In genomic region chr10:5684318-5684970, GRCh38 we compare ENCODE assay signal across 1 cellular context.
TF ChIP-seq lines count a peak whose summit lies in the region.

Gene TASOR2, plus strand, starts transcription at chr10:5684838. Its CDS starts 35,805 bp downstream, at chr10:5720643.

TF ChIP-seq in HepG2, 621 proteins besides CTCF, POLR2A, EP300 and RAD21 (continued from another document and continues in another):
- peak; percentile 81; the same call in 1 of the 2 replicates for TF ChIP-seq ELF4 (CRISPR knock-in tag; IDR thresholded peaks at IDR 0.05; ENCODE audit: borderline replicate concordance)
- TF ChIP-seq ZNF18 (CRISPR knock-in tag; IDR thresholded peaks at IDR 0.05; ENCODE audit: insufficient replicate concordance): peak; percentile 77
- peak; percentile 81; the same call in 1 of the 2 replicates for TF ChIP-seq ZSCAN30 (CRISPR knock-in tag; IDR thresholded peaks at IDR 0.05)
- peak; percentile 99 for TF ChIP-seq RNF2 (conservative IDR thresholded peaks at IDR 0.05; ENCODE audit: low read depth)
- 0 out of 2 replicates have a peak, but pooled peaks have one; percentile 87 for TF ChIP-seq DNMT1 (CRISPR knock-in tag; IDR thresholded peaks at IDR 0.05)
- TF ChIP-seq ZNF615 (CRISPR knock-in tag; IDR thresholded peaks at IDR 0.05; ENCODE audit: borderline replicate concordance): peak; percentile 96
- no peak for TF ChIP-seq SRSF1 (optimal IDR thresholded peaks at IDR 0.05; ENCODE audit: low read depth, low read length)
- TF ChIP-seq ZNF292 (CRISPR knock-in tag; IDR thresholded peaks at IDR 0.05; ENCODE audit: borderline replicate concordance, low read depth): no peak
- peak; percentile 58; the same call in 1 of the 2 replicates for TF ChIP-seq ZNF816 (CRISPR knock-in tag; IDR thresholded peaks at IDR 0.05; ENCODE audit: borderline replicate concordance)
- TF ChIP-seq ZFX (CRISPR knock-in tag; IDR thresholded peaks at IDR 0.05; ENCODE audit: low read depth): peak; percentile 67
- peak; percentile 75 for TF ChIP-seq ZNF782 (CRISPR knock-in tag; IDR thresholded peaks at IDR 0.05; ENCODE audit: borderline replicate concordance)
- peak; percentile 84; the same call in 1 of the 2 replicates for TF ChIP-seq ZNF788 (CRISPR knock-in tag; IDR thresholded peaks at IDR 0.05; ENCODE audit: borderline replicate concordance)
- TF ChIP-seq BRD4 (CRISPR knock-in tag; IDR thresholded peaks at IDR 0.05): peak; percentile 60; the same call in 1 of the 2 replicates
- peak; percentile 90 for TF ChIP-seq ZNF614 (CRISPR knock-in tag; IDR thresholded peaks at IDR 0.05; ENCODE audit: borderline replicate concordance)
- no peak for TF ChIP-seq PAWR (CRISPR knock-in tag; IDR thresholded peaks at IDR 0.05; ENCODE audit: borderline replicate concordance)
- peak; percentile 66; the same call in 1 of the 2 replicates for TF ChIP-seq ISL2 (CRISPR knock-in tag; IDR thresholded peaks at IDR 0.05)
- TF ChIP-seq ZNF580 (CRISPR knock-in tag; IDR thresholded peaks at IDR 0.05; ENCODE audit: borderline replicate concordance, low read depth): peak; percentile 99; the same call in 1 of the 2 replicates
- TF ChIP-seq ZNF143 (CRISPR knock-in tag; IDR thresholded peaks at IDR 0.05): peak; percentile 73; the same call in 1 of the 2 replicates
- TF ChIP-seq RNF219 (CRISPR knock-in tag; IDR thresholded peaks at IDR 0.05): peak; percentile 90
- peak; percentile 66; the same call in 1 of the 2 replicates for TF ChIP-seq ZNF784 (CRISPR knock-in tag; IDR thresholded peaks at IDR 0.05; ENCODE audit: borderline replicate concordance)
- peak; percentile 74; the same call in 1 of the 2 replicates for TF ChIP-seq ZZZ3 (CRISPR knock-in tag; IDR thresholded peaks at IDR 0.05; ENCODE audit: borderline replicate concordance)
- TF ChIP-seq ZNF232 (CRISPR knock-in tag; IDR thresholded peaks at IDR 0.05; ENCODE audit: borderline replicate concordance): peak; percentile 96
- TF ChIP-seq MXD3 (CRISPR knock-in tag; IDR thresholded peaks at IDR 0.05): peak; percentile 98
- no peak for TF ChIP-seq PAF1 (CRISPR knock-in tag; IDR thresholded peaks at IDR 0.05)
- no peak for TF ChIP-seq FOSL1 (CRISPR knock-in tag; IDR thresholded peaks at IDR 0.05; ENCODE audit: borderline replicate concordance)
- TF ChIP-seq ONECUT2 (CRISPR knock-in tag; IDR thresholded peaks at IDR 0.05): no peak
- peak; percentile 70 for TF ChIP-seq ZNF777 (CRISPR knock-in tag; IDR thresholded peaks at IDR 0.05)
- peak; percentile 97 for TF ChIP-seq POGZ (CRISPR knock-in tag; IDR thresholded peaks at IDR 0.05)
- no peak for TF ChIP-seq ASH2L (IDR thresholded peaks at IDR 0.05; ENCODE audit: insufficient read length, low read depth, low read length)
- TF ChIP-seq CAMTA2 (CRISPR knock-in tag; IDR thresholded peaks at IDR 0.05; ENCODE audit: borderline replicate concordance): peak; percentile 46; the same call in 1 of the 2 replicates
- peak; percentile 50 for TF ChIP-seq UBTF (CRISPR knock-in tag; IDR thresholded peaks at IDR 0.05)
- TF ChIP-seq ZNF550 (CRISPR knock-in tag; IDR thresholded peaks at IDR 0.05; ENCODE audit: borderline replicate concordance): peak; percentile 83; the same call in 1 of the 2 replicates
- no peak; the same call in 1 of the 2 replicates for TF ChIP-seq KDM6A (CRISPR knock-in tag; IDR thresholded peaks at IDR 0.05; ENCODE audit: low read depth)
- peak; percentile 75; the same call in 1 of the 2 replicates for TF ChIP-seq ZNF142 (CRISPR knock-in tag; IDR thresholded peaks at IDR 0.05)
- peak; percentile 96 for TF ChIP-seq ZNF792 (CRISPR knock-in tag; IDR thresholded peaks at IDR 0.05)
- TF ChIP-seq TSC22D2 (CRISPR knock-in tag; IDR thresholded peaks at IDR 0.05; ENCODE audit: borderline replicate concordance): peak; percentile 95
- no peak for TF ChIP-seq AGO2 (optimal IDR thresholded peaks at IDR 0.05; ENCODE audit: low read depth, low read length)
- peak; percentile 70; the same call in 1 of the 2 replicates for TF ChIP-seq ZNF230 (CRISPR knock-in tag; IDR thresholded peaks at IDR 0.05)
- peak; percentile 99 for TF ChIP-seq ZNF781 (CRISPR knock-in tag; IDR thresholded peaks at IDR 0.05; ENCODE audit: borderline replicate concordance, not compliant biosample characterization)
- TF ChIP-seq ZNF33B (CRISPR knock-in tag; IDR thresholded peaks at IDR 0.05): peak; percentile 87; the same call in 1 of the 2 replicates
- peak; percentile 90 for TF ChIP-seq ZBTB7A (CRISPR knock-in tag; IDR thresholded peaks at IDR 0.05)
- peak; percentile 90 for TF ChIP-seq MIER3 (CRISPR knock-in tag; IDR thresholded peaks at IDR 0.05; ENCODE audit: borderline replicate concordance)
- peak; percentile 97; the same call in 1 of the 2 replicates for TF ChIP-seq THAP7 (CRISPR knock-in tag; IDR thresholded peaks at IDR 0.05)
- peak; percentile 99 for TF ChIP-seq ZMYM4 (CRISPR knock-in tag; IDR thresholded peaks at IDR 0.05)
- peak; percentile 97 for TF ChIP-seq NRL (CRISPR knock-in tag; IDR thresholded peaks at IDR 0.05; ENCODE audit: borderline replicate concordance)
- TF ChIP-seq CEBPZ (IDR thresholded peaks at IDR 0.05; ENCODE audit: low read length): no peak
- peak; percentile 80 for TF ChIP-seq NFYB (CRISPR knock-in tag; IDR thresholded peaks at IDR 0.05)
- TF ChIP-seq ZNF180 (CRISPR knock-in tag; IDR thresholded peaks at IDR 0.05; ENCODE audit: borderline replicate concordance, low read depth): no peak
